2 cellular contexts compared by ENCODE assay signal in genomic region chr3:9014189-9014588, GRCh38.
TF ChIP-seq lines count a peak whose summit lies in the region.

No MANE protein-coding gene starts in this region.

TF ChIP-seq in IMR-90, 13 proteins besides CTCF, POLR2A, EP300 and RAD21:
- TF ChIP-seq ELK1 (IDR thresholded peaks at IDR 0.05; ENCODE audit: borderline replicate concordance, low read depth, low read length), result no peak
- no peak for TF ChIP-seq MXI1 (IDR thresholded peaks at IDR 0.05; ENCODE audit: borderline replicate concordance, low read depth, low read length)
- TF ChIP-seq MAZ (IDR thresholded peaks at IDR 0.05; ENCODE audit: borderline replicate concordance, low read depth, low read length), result no peak
- TF ChIP-seq NFE2L2 (IDR thresholded peaks at IDR 0.05; ENCODE audit: low read depth, low read length), result no peak
- no peak for TF ChIP-seq MAFK (IDR thresholded peaks at IDR 0.05; ENCODE audit: low read depth, low read length)
- no peak for TF ChIP-seq CHD1 (IDR thresholded peaks at IDR 0.05; ENCODE audit: low read depth, low read length)
- no peak for TF ChIP-seq SMC3 (IDR thresholded peaks at IDR 0.05; ENCODE audit: low read depth, low read length)
- no peak for TF ChIP-seq CEBPB (IDR thresholded peaks at IDR 0.05; ENCODE audit: low read depth, low read length)
- no peak for TF ChIP-seq BHLHE40 (IDR thresholded peaks at IDR 0.05; ENCODE audit: low read depth, low read length)
- no peak for TF ChIP-seq FOS (IDR thresholded peaks at IDR 0.05; ENCODE audit: low read depth, low read length)
- no peak for TF ChIP-seq RCOR1 (IDR thresholded peaks at IDR 0.05; ENCODE audit: insufficient replicate concordance, low read length)
- TF ChIP-seq USF2 (IDR thresholded peaks at IDR 0.05; ENCODE audit: low read depth, low read length), result no peak
- TF ChIP-seq RFX5 (IDR thresholded peaks at IDR 0.05; ENCODE audit: low read depth, low read length), result no peak

TF ChIP-seq in H1, 55 proteins besides CTCF, POLR2A, EP300 and RAD21:
- no peak for TF ChIP-seq CEBPB (IDR thresholded peaks at IDR 0.05; ENCODE audit: low read depth, low read length)
TF ChIP-seq in H1: peak in this region for 0.
